12 cellular contexts compared by ENCODE assay signal in genomic region chr10:9294865-9295264, GRCh38.
DNase-seq lines count a peak whose midpoint lies in the region; ATAC-seq and TF ChIP-seq lines count a peak whose summit lies in the region.
"Had no signal": no experiment of that assay in that cellular context is flagged by ENCODE, and none has a peak within 500 bp of the region (broad histone marks: within the 10 kb centered on the region; RNA-seq: fewer than 3 reads in every experiment).

No MANE protein-coding gene starts in this region.

- peak; percentile 59 to 77 for ATAC-seq in activated T-cell treated with anti-CD3 and anti-CD28 coated beads, Interleukin-2, amount 50 U/mL, for 4 hours
- ATAC-seq in HG02588 (IDR thresholded peaks at IDR 0.05; ENCODE audit: unreplicated experiment) (peak; percentile 87), HG03520 (IDR thresholded peaks at IDR 0.05; ENCODE audit: unreplicated experiment) (peak; percentile 80)
- ATAC-seq in stimulated activated memory B cell treated with anti-CD40 and anti-IgM and Interleukin-4, amounts not matched to agents 10 μg/mL and 1 μg/mL and 100 μg/mL, for 72 hours: peak; percentile 62
- ATAC-seq: heart left ventricle; naive thymus-derived CD8-positive, alpha-beta T cell; Panc1 had no signal

- H3K27ac Mint-ChIP-seq in stimulated activated memory B cell treated with anti-CD40 and anti-IgM and Interleukin-4, amounts not matched to agents 10 μg/mL and 1 μg/mL and 100 μg/mL, for 72 hours: no peak overlapping the region
- H3K27ac Mint-ChIP-seq: naive thymus-derived CD8-positive, alpha-beta T cell had no signal

- no peaks in the 10 kb centered on the region for H3K36me3 ChIP-seq in uterus
- H3K36me3 ChIP-seq: heart left ventricle had no signal

- no peaks in the 10 kb centered on the region for H3K27me3 Mint-ChIP-seq in activated T-cell treated with anti-CD3 and anti-CD28 coated beads, Interleukin-2, amount 50 U/mL, for 4 hours (ENCODE audit: low read depth)
- H3K27me3 Mint-ChIP-seq in stimulated activated memory B cell treated with anti-CD40 and anti-IgM and Interleukin-4, amounts not matched to agents 10 μg/mL and 1 μg/mL and 100 μg/mL, for 72 hours: no peaks in the 10 kb centered on the region

- no peak overlapping the region for H3K27ac ChIP-seq in uterus
- H3K27ac ChIP-seq: heart left ventricle had no signal

- DNase-seq in activated T-cell treated with anti-CD3 and anti-CD28 coated beads, Interleukin-2, amount 50 U/mL, for 4 hours: no peak
- DNase-seq in activated T-cell treated with anti-CD3 and anti-CD28 coated beads for 4 hours (no peak), uterus (no peak), GDM1 (lab: John Stamatoyannopoulos, UW) (no peak), AML-193 (lab: John Stamatoyannopoulos, UW) (no peak)
- DNase-seq: heart left ventricle; naive thymus-derived CD8-positive, alpha-beta T cell; NCI-H1048 had no signal

- peaks cover 19% of the 10 kb centered on the region for H3K4me1 Mint-ChIP-seq in activated T-cell treated with anti-CD3 and anti-CD28 coated beads, Interleukin-2, amount 50 U/mL, for 4 hours (ENCODE audit: low read depth)
- H3K4me1 Mint-ChIP-seq in stimulated activated memory B cell treated with anti-CD40 and anti-IgM and Interleukin-4, amounts not matched to agents 10 μg/mL and 1 μg/mL and 100 μg/mL, for 72 hours: no peaks in the 10 kb centered on the region

- TF ChIP-seq POLR2A in uterus (IDR thresholded peaks at IDR 0.05): no peak

- no peaks in the 10 kb centered on the region for H3K36me3 Mint-ChIP-seq in activated T-cell treated with anti-CD3 and anti-CD28 coated beads, Interleukin-2, amount 50 U/mL, for 4 hours (ENCODE audit: insufficient read depth)
- H3K36me3 Mint-ChIP-seq in stimulated activated memory B cell treated with anti-CD40 and anti-IgM and Interleukin-4, amounts not matched to agents 10 μg/mL and 1 μg/mL and 100 μg/mL, for 72 hours: no peaks in the 10 kb centered on the region
- H3K36me3 Mint-ChIP-seq: naive thymus-derived CD8-positive, alpha-beta T cell had no signal

- H3K9me3 ChIP-seq in uterus: no peaks in the 10 kb centered on the region
- H3K9me3 ChIP-seq: heart left ventricle had no signal

- H3K4me3 Mint-ChIP-seq in activated T-cell treated with anti-CD3 and anti-CD28 coated beads, Interleukin-2, amount 50 U/mL, for 4 hours: no peak overlapping the region
- H3K4me3 Mint-ChIP-seq in stimulated activated memory B cell treated with anti-CD40 and anti-IgM and Interleukin-4, amounts not matched to agents 10 μg/mL and 1 μg/mL and 100 μg/mL, for 72 hours: no peak overlapping the region
- H3K4me3 Mint-ChIP-seq: naive thymus-derived CD8-positive, alpha-beta T cell had no signal

- no peaks in the 10 kb centered on the region for H3K9me3 Mint-ChIP-seq in activated T-cell treated with anti-CD3 and anti-CD28 coated beads, Interleukin-2, amount 50 U/mL, for 4 hours
- no peaks in the 10 kb centered on the region for H3K9me3 Mint-ChIP-seq in stimulated activated memory B cell treated with anti-CD40 and anti-IgM and Interleukin-4, amounts not matched to agents 10 μg/mL and 1 μg/mL and 100 μg/mL, for 72 hours
- H3K9me3 Mint-ChIP-seq: naive thymus-derived CD8-positive, alpha-beta T cell had no signal

- H3K4me3 ChIP-seq in uterus: no peak overlapping the region
- H3K4me3 ChIP-seq: heart left ventricle had no signal

- no peaks in the 10 kb centered on the region for H3K4me1 ChIP-seq in uterus

- no peaks in the 10 kb centered on the region for H3K27me3 ChIP-seq in uterus

- intact Hi-C loops in uterus (cut with DNase I; ENCODE audit: low total_unique reads): no loop called here

- no peak for TF ChIP-seq CTCF in uterus (IDR thresholded peaks at IDR 0.05)
